9 cellular contexts compared by ENCODE assay signal in genomic region chr17:47224069-47224468, GRCh38. TPM values are rescaled to one million over a fixed set of nuclear protein-coding genes. Genes with fewer than 3 reads are reported as not detected.
DNase-seq lines count a peak whose midpoint lies in the region; ATAC-seq, FAIRE-seq and TF ChIP-seq lines count a peak whose summit lies in the region.
"Not testable (repeated sequence)": the region's sequence is repeated elsewhere in the genome, so short reads cannot be mapped to it uniquely, and the experiment has no call there.
"Had no signal": no experiment of that assay in that cellular context is flagged by ENCODE, and none has a peak within 500 bp of the region (broad histone marks: within the 10 kb centered on the region; RNA-seq: fewer than 3 reads in every experiment).

No MANE protein-coding gene starts in this region.

- not testable (repeated sequence) for TF ChIP-seq RAD21 in IMR-90 (IDR thresholded peaks at IDR 0.05; ENCODE audit: low read length); HepG2 (CRISPR knock-in tag; IDR thresholded peaks at IDR 0.05)

- not testable (repeated sequence) for H3K9me3 ChIP-seq in IMR-90 (ENCODE audit: control insufficient read depth, insufficient read depth, low read length); breast epithelium; gastroesophageal sphincter; HepG2 (ENCODE audit: low read length); sigmoid colon; thoracic aorta; vagina

- H2AFZ ChIP-seq in IMR-90 (replicated peaks; ENCODE audit: low read length, poor library complexity); HepG2 (ENCODE audit: low read length): not testable (repeated sequence)

- dilution Hi-C loops in IMR-90 (cut with HindIII; ENCODE audit: low sequenced_read_pairs, unreplicated experiment): not testable (repeated sequence)

- peak overlapping the region; percentile 96; the same call in 1 of the 2 replicates for H2BK120ac ChIP-seq in IMR-90 (ENCODE audit: low read depth, low read length)

- not testable (repeated sequence) for H4K20me1 ChIP-seq in IMR-90 (ENCODE audit: insufficient read depth, low read length); HepG2 (ENCODE audit: insufficient read depth, low read length)

- H4K91ac ChIP-seq in IMR-90 (ENCODE audit: insufficient read depth, low read depth, low read length): peak overlapping the region; percentile 98; the same call in 1 of the 2 replicates

- POLR2A ChIA-PET in IMR-90 (lab: Charles Lee; ENCODE audit: unreplicated experiment): not testable (repeated sequence)
- POLR2A ChIA-PET in HepG2 (lab: Yijun Ruan, JAX): interaction anchor here (1.0 kb wide), 1 partner anchor 11 kb away, joined by 3 read pairs; no protein-coding TSS in a partner anchor

- DNase-seq in IMR-90; breast epithelium (ENCODE audit: low spot score in 2 of 2); HepG2 (ENCODE audit: low spot score); sigmoid colon; thoracic aorta (ENCODE audit: low spot score); vagina (ENCODE audit: extremely low spot score in 2 of 2): not testable (repeated sequence)

- peak overlapping the region in 1 of 2 experiments; percentile 98; a peak in 1 of 4 replicates for H4K8ac ChIP-seq in IMR-90 (ENCODE audit: low read depth in 2 of 2, low read length in 2 of 2)

- H3K9ac ChIP-seq in IMR-90 (ENCODE audit: low read depth, low read length); HepG2 (ENCODE audit: insufficient read depth, low read depth, low read length): not testable (repeated sequence)

- not testable (repeated sequence) for H2BK5ac ChIP-seq in IMR-90 (ENCODE audit: low read depth, low read length, poor library complexity, severe bottlenecking)

- H2BK20ac ChIP-seq in IMR-90 (ENCODE audit: low read depth, low read length): peak overlapping the region; percentile 94; the same call in 1 of the 2 replicates

- H2AK5ac ChIP-seq in IMR-90 (ENCODE audit: low read depth, low read length): not testable (repeated sequence)

- H3K9me1 ChIP-seq in IMR-90 (ENCODE audit: insufficient read depth, low read length): not testable (repeated sequence)

- in situ Hi-C loops in IMR-90 (cut with MboI; ENCODE audit: low sequenced_read_pairs): loop anchor here (10.0 kb wide), 1 partner anchor 391 kb away; no protein-coding TSS in a partner anchor
- in situ Hi-C loops in HepG2 (cut with HindIII; ENCODE audit: extremely low pct_ligation_motif_present, low pct_unique_long_range_greater_than_20kb): not testable (repeated sequence)

- H3K18ac ChIP-seq in IMR-90 (ENCODE audit: low read depth, low read length): not testable (repeated sequence)

- peak overlapping the region; percentile 91; the same call in 2 of the 3 replicates for H2BK15ac ChIP-seq in IMR-90 (ENCODE audit: low read depth, low read length)

- H3K23ac ChIP-seq in IMR-90 (ENCODE audit: low read depth, low read length): not testable (repeated sequence)

- H3K4me1 ChIP-seq in IMR-90 (ENCODE audit: control insufficient read depth, insufficient read depth, low read length) (peaks cover 17% of the 10 kb centered on the region), gastroesophageal sphincter (peaks cover 0 to 41% (median 16%) of the 10 kb centered on the region in 3 donors), HepG2 (ENCODE audit: insufficient read depth, low read length) (peaks cover 24% of the 10 kb centered on the region), sigmoid colon (peaks cover 0 to 21% (median 17%) of the 10 kb centered on the region in 4 donors), thoracic aorta (ENCODE audit: control insufficient read depth in 1 of 2, low read depth in 2 of 2) (peaks cover 33 to 46% of the 10 kb centered on the region in 2 donors), vagina (peaks cover 31% of the 10 kb centered on the region)
- H3K4me1 ChIP-seq in breast epithelium: not testable (repeated sequence)

- not testable (repeated sequence) for H3K79me2 ChIP-seq in HepG2 (ENCODE audit: insufficient read depth, low read length)

- not testable (repeated sequence) for H3K79me1 ChIP-seq in IMR-90 (ENCODE audit: low read depth in 1 of 2, low read length in 2 of 2)

- intact Hi-C loops in IMR-90 (cut with micrococcal nuclease); breast epithelium (cut with DNase I; ENCODE audit: low total_unique reads); sigmoid colon (cut with DNase I); vagina (cut with DNase I): not testable (repeated sequence)
- intact Hi-C loops in HepG2 (cut with micrococcal nuclease; ENCODE audit: unreplicated experiment): loop anchor here (10.0 kb wide), 1 partner anchor 391 kb away; no protein-coding TSS in a partner anchor

- H4K5ac ChIP-seq in IMR-90 (ENCODE audit: low read depth, low read length): not testable (repeated sequence)

- TF ChIP-seq CTCF in IMR-90 (conservative IDR thresholded peaks at IDR 0.05; ENCODE audit: low read depth, low read length); breast epithelium (IDR thresholded peaks at IDR 0.05); gastroesophageal sphincter (IDR thresholded peaks at IDR 0.05); HepG2 (CRISPR knock-in tag; IDR thresholded peaks at IDR 0.05); sigmoid colon (IDR thresholded peaks at IDR 0.05); thoracic aorta (IDR thresholded peaks at IDR 0.05); vagina (IDR thresholded peaks at IDR 0.05): not testable (repeated sequence)

- CTCF ChIA-PET in IMR-90 (lab: Yijun Ruan, JAX); HepG2 (lab: Yijun Ruan, JAX; ENCODE audit: low intra/inter-chr PET ratio, low total read pairs): not testable (repeated sequence)

- not testable (repeated sequence) for H3K27ac ChIP-seq in IMR-90 (ENCODE audit: insufficient read depth, low read length); HepG2 (ENCODE audit: extremely low read length, insufficient read depth, low read length)
- H3K27ac ChIP-seq in breast epithelium: peak overlapping the region; percentile 77 to 87
- peak overlapping the region in 3 of 4 donors; percentile 72 to 82 (median 79) for H3K27ac ChIP-seq in gastroesophageal sphincter
- H3K27ac ChIP-seq in sigmoid colon: peak overlapping the region in 3 of 4 donors; percentile 63 to 82 (median 77)
- H3K27ac ChIP-seq in thoracic aorta: peak overlapping the region; percentile 91 to 98
- H3K27ac ChIP-seq in vagina: peak overlapping the region; percentile 83

- H3K14ac ChIP-seq in IMR-90 (replicated peaks; ENCODE audit: low read depth, low read length): peak overlapping the region; percentile 81; the same call in 1 of the 2 replicates

- not testable (repeated sequence) for H3K36me3 ChIP-seq in IMR-90 (ENCODE audit: control insufficient read depth, insufficient read depth, low read length); breast epithelium; gastroesophageal sphincter; HepG2 (replicated peaks in 1 of 2; ENCODE audit: control insufficient read depth in 1 of 2, insufficient read depth in 2 of 2, low read length in 2 of 2); sigmoid colon; thoracic aorta; vagina

- H3K4me2 ChIP-seq in IMR-90 (ENCODE audit: low read depth, low read length); HepG2 (ENCODE audit: low read depth, low read length): not testable (repeated sequence)

- TF ChIP-seq POLR2A in IMR-90 (IDR thresholded peaks at IDR 0.05; ENCODE audit: low read depth, low read length); breast epithelium (IDR thresholded peaks at IDR 0.05); gastroesophageal sphincter (IDR thresholded peaks at IDR 0.05); HepG2 (IDR thresholded peaks at IDR 0.05; ENCODE audit: insufficient read depth in 1 of 2, low read depth in 2 of 2, low read length in 2 of 2); sigmoid colon (IDR thresholded peaks at IDR 0.05); vagina (IDR thresholded peaks at IDR 0.05): not testable (repeated sequence)

- FAIRE-seq in HepG2 (lab: Jason Lieb, UNC): not testable (repeated sequence)

- no CpG with 5 or more reads among the region's 2 CpGs for WGBS in IMR-90 (ENCODE audit: extremely low coverage in 2 of 2, insufficient read length in 1 of 2), 2 experiments
- WGBS in gastroesophageal sphincter (ENCODE audit: low coverage in 1 of 2), 2 donors: 84 to 90% methylated on average over 2 of the region's 2 CpGs
- WGBS in HepG2 (ENCODE audit: low lambda C conversion rate): 95% methylated on average over 2 of the region's 2 CpGs
- WGBS in sigmoid colon, 2 donors: 97 to 99% methylated on average over 2 of the region's 2 CpGs

- not testable (repeated sequence) for TF ChIP-seq EP300 in gastroesophageal sphincter (IDR thresholded peaks at IDR 0.05); HepG2 (IDR thresholded peaks at IDR 0.05; ENCODE audit: low read depth in 2 of 2, low read length in 2 of 2); HepG2 (CRISPR knock-in tag; IDR thresholded peaks at IDR 0.05; ENCODE audit: borderline replicate concordance); sigmoid colon (IDR thresholded peaks at IDR 0.05)

- peak overlapping the region; percentile 96; the same call in 1 of the 2 replicates for H3K4ac ChIP-seq in IMR-90 (ENCODE audit: low read depth, low read length)

- not testable (repeated sequence) for H2AK9ac ChIP-seq in IMR-90 (replicated peaks; ENCODE audit: low read depth, low read length, poor library complexity)

- BruUV-seq in IMR-90 (replicated peaks; lab: Mats Ljungman, UMichigan); HepG2 (replicated peaks; lab: Mats Ljungman, UMichigan): not testable (repeated sequence)

- H3K4me3 ChIP-seq in IMR-90 (ENCODE audit: insufficient read depth, low read depth, low read length); breast epithelium; gastroesophageal sphincter; HepG2 (replicated peaks in 1 of 3; ENCODE audit: insufficient read depth in 1 of 3, low read depth in 2 of 3, low read length in 3 of 3); sigmoid colon; thoracic aorta; vagina: not testable (repeated sequence)

- ATAC-seq in IMR-90 (ENCODE audit: low read depth); gastroesophageal sphincter; HepG2; thoracic aorta (ENCODE audit: insufficient number of reproducible peaks, low FRiP score, low read depth): not testable (repeated sequence)

- not testable (repeated sequence) for H3K27me3 ChIP-seq in IMR-90 (ENCODE audit: control insufficient read depth, insufficient read depth, low read length); breast epithelium; gastroesophageal sphincter; sigmoid colon; thoracic aorta (replicated peaks; ENCODE audit: insufficient read depth); vagina
- H3K27me3 ChIP-seq in HepG2 (ENCODE audit: control insufficient read depth in 1 of 2, insufficient read depth in 2 of 2, low read length in 2 of 2): peaks cover 7 to 27% of the 10 kb centered on the region in 2 experiments; a peak in 3 of 5 replicates

- H3K56ac ChIP-seq in IMR-90 (ENCODE audit: extremely low read depth, insufficient read depth, low read length): not testable (repeated sequence)

RNA-seq across cellular contexts. Expression of gene MYL4, which starts 14.9 kb away (rescaled TPM):
- 0.28 TPM in 1 of 2 replicates, not detected in the other for total RNA-seq in IMR-90 (2012; rRNA removed)
- polyA plus RNA-seq in IMR-90 (2012; rRNA removed): 0.20 TPM in 1 of 2 replicates, not detected in the other
- polyA plus RNA-seq in IMR-90 (2012; cell fraction: cytosol; rRNA removed): 0.14 TPM in 1 of 2 replicates, not detected in the other
- polyA plus RNA-seq in IMR-90 (2012; cell fraction: nucleus; rRNA removed; ENCODE audit: low replicate concordance): 0.41 and 0.42 TPM in 2 replicates
- not detected for total RNA-seq in breast epithelium
- total RNA-seq in gastroesophageal sphincter: 1 to 10 TPM in 1 of 4 donors, not detected in 3; 4.8 TPM
- not detected in 2 replicates for total RNA-seq in HepG2 (2016; rRNA removed; fragmentation: Illumina TruSeq; extraction: Trizol)
- total RNA-seq in HepG2 (2016; cell fraction: cytosol; rRNA removed; fragmentation: Illumina TruSeq; extraction: Trizol; ENCODE audit: low read depth): not detected in 2 replicates
- not detected in 2 replicates for total RNA-seq in HepG2 (2016; cell fraction: insoluble cytoplasmic fraction; rRNA removed; fragmentation: Illumina TruSeq; extraction: Trizol)
- total RNA-seq in HepG2 (2016; cell fraction: membrane; rRNA removed; fragmentation: Illumina TruSeq; extraction: Trizol): not detected in 2 replicates
- total RNA-seq in HepG2 (2016; cell fraction: nucleus; rRNA removed; fragmentation: Illumina TruSeq; extraction: Trizol): not detected in 2 replicates
- 0.13 TPM in 1 of 2 replicates, not detected in the other for polyA plus RNA-seq in HepG2 (2011; rRNA removed)
- 0.11 and 0.17 TPM in 2 replicates for polyA plus RNA-seq in HepG2 (2011; cell fraction: cytosol; rRNA removed)
- polyA plus RNA-seq in HepG2 (2011; cell fraction: nucleus; rRNA removed): not detected in 2 replicates
- not detected in 2 replicates for polyA plus RNA-seq in HepG2 (2012)
- not detected in 2 replicates for polyA plus RNA-seq in HepG2 (2016; cell fraction: cytosol; fragmentation: Illumina TruSeq; extraction: Trizol; ENCODE audit: low read depth)
- 0.27 TPM in 1 of 2 replicates, not detected in the other for polyA plus RNA-seq in HepG2 (2016; cell fraction: insoluble cytoplasmic fraction; fragmentation: Illumina TruSeq; extraction: Trizol; ENCODE audit: low read depth)
- not detected in 2 replicates for polyA plus RNA-seq in HepG2 (2016; cell fraction: membrane; fragmentation: Illumina TruSeq; extraction: Trizol; ENCODE audit: low read depth)
- not detected in 2 replicates for polyA plus RNA-seq in HepG2 (2016; cell fraction: nucleus; fragmentation: Illumina TruSeq; extraction: Trizol; ENCODE audit: insufficient read depth, low read depth)
- 0.42 and 1.4 TPM in 2 replicates for polyA minus RNA-seq in HepG2 (2011; rRNA and poly(A)+ RNA removed; ENCODE audit: low replicate concordance)
- polyA minus RNA-seq in HepG2 (2011; cell fraction: cytosol; rRNA and poly(A)+ RNA removed): not detected in 2 replicates
- polyA minus RNA-seq in HepG2 (2011; cell fraction: nucleus; rRNA and poly(A)+ RNA removed): not detected in 2 replicates
- 1 to 10 TPM in 1 of 4 donors, not detected in 3; 1.1 TPM for total RNA-seq in sigmoid colon
- polyA plus RNA-seq in sigmoid colon: 1 to 10 TPM in 1 of 3 donors, under 1 TPM in 1, not detected in 1; 0.31 to 2.8 TPM
- total RNA-seq in thoracic aorta: not detected
- not detected for total RNA-seq in vagina
- total RNA-seq: Caco-2; CD4-positive, alpha-beta T cell had no signal

RNA-seq across cellular contexts. Expression of gene ITGB3, which starts 29.6 kb away (rescaled TPM):
- 14.4 and 17.6 TPM in 2 replicates for total RNA-seq in IMR-90 (2012; rRNA removed)
- 9.0 and 9.8 TPM in 2 replicates for polyA plus RNA-seq in IMR-90 (2012; rRNA removed)
- polyA plus RNA-seq in IMR-90 (2012; cell fraction: cytosol; rRNA removed): 5.7 and 6.6 TPM in 2 replicates
- polyA plus RNA-seq in IMR-90 (2012; cell fraction: nucleus; rRNA removed; ENCODE audit: low replicate concordance): 2.9 and 7.5 TPM in 2 replicates
- 10 to 100 TPM in 2 of 3 donors, 1 to 10 TPM in 1; 3.8 to 29.8 (median 14.6) TPM for total RNA-seq in breast epithelium
- 10 to 100 TPM; 22.1 to 58.7 (median 53.8) TPM for total RNA-seq in gastroesophageal sphincter
- total RNA-seq in HepG2 (2016; rRNA removed; fragmentation: Illumina TruSeq; extraction: Trizol): 0.15 and 0.31 TPM in 2 replicates
- not detected in 2 replicates for total RNA-seq in HepG2 (2016; cell fraction: cytosol; rRNA removed; fragmentation: Illumina TruSeq; extraction: Trizol; ENCODE audit: low read depth)
- 0.31 and 0.37 TPM in 2 replicates for total RNA-seq in HepG2 (2016; cell fraction: insoluble cytoplasmic fraction; rRNA removed; fragmentation: Illumina TruSeq; extraction: Trizol)
- not detected in 2 replicates for total RNA-seq in HepG2 (2016; cell fraction: membrane; rRNA removed; fragmentation: Illumina TruSeq; extraction: Trizol)
- total RNA-seq in HepG2 (2016; cell fraction: nucleus; rRNA removed; fragmentation: Illumina TruSeq; extraction: Trizol): 0.41 and 0.50 TPM in 2 replicates
- 0.09 and 0.10 TPM in 2 replicates for polyA plus RNA-seq in HepG2 (2011; rRNA removed)
- polyA plus RNA-seq in HepG2 (2011; cell fraction: cytosol; rRNA removed): 0.07 and 0.09 TPM in 2 replicates
- polyA plus RNA-seq in HepG2 (2011; cell fraction: nucleus; rRNA removed): 0.14 TPM in 2 replicates
- not detected in 2 replicates for polyA plus RNA-seq in HepG2 (2012)
- polyA plus RNA-seq in HepG2 (2016; cell fraction: cytosol; fragmentation: Illumina TruSeq; extraction: Trizol; ENCODE audit: low read depth): not detected in 2 replicates
- 0.07 TPM in 1 of 2 replicates, not detected in the other for polyA plus RNA-seq in HepG2 (2016; cell fraction: insoluble cytoplasmic fraction; fragmentation: Illumina TruSeq; extraction: Trizol; ENCODE audit: low read depth)
- not detected in 2 replicates for polyA plus RNA-seq in HepG2 (2016; cell fraction: membrane; fragmentation: Illumina TruSeq; extraction: Trizol; ENCODE audit: low read depth)
- polyA plus RNA-seq in HepG2 (2016; cell fraction: nucleus; fragmentation: Illumina TruSeq; extraction: Trizol; ENCODE audit: insufficient read depth, low read depth): 0.15 TPM in 1 of 2 replicates, not detected in the other
- polyA minus RNA-seq in HepG2 (2011; rRNA and poly(A)+ RNA removed; ENCODE audit: low replicate concordance): 0.82 TPM in 1 of 2 replicates, not detected in the other
- polyA minus RNA-seq in HepG2 (2011; cell fraction: cytosol; rRNA and poly(A)+ RNA removed): not detected in 2 replicates
- 0.12 TPM in 1 of 2 replicates, not detected in the other for polyA minus RNA-seq in HepG2 (2011; cell fraction: nucleus; rRNA and poly(A)+ RNA removed)
- 10 to 100 TPM; 28.5 to 62.7 (median 40.1) TPM for total RNA-seq in sigmoid colon
- polyA plus RNA-seq in sigmoid colon: 1 to 10 TPM in 2 of 3 donors, under 1 TPM in 1; 0.69 to 3.4 (median 1.8) TPM
- total RNA-seq in thoracic aorta: 100 to 1,000 TPM in 1 of 2 donors, 10 to 100 TPM in 1; 68.1 to 197 TPM
- 6.1 TPM for total RNA-seq in vagina

RNA-seq across cellular contexts. Expression of gene CDC27, which starts 35.0 kb away (rescaled TPM):
- total RNA-seq in IMR-90 (2012; rRNA removed) (170 and 190 TPM in 2 replicates), breast epithelium (10 to 100 TPM; 63.2 to 73.7 (median 65.0) TPM), gastroesophageal sphincter (10 to 100 TPM; 40.4 to 71.4 (median 56.0) TPM), HepG2 (2016; rRNA removed; fragmentation: Illumina TruSeq; extraction: Trizol) (102 and 162 TPM in 2 replicates), sigmoid colon (10 to 100 TPM; 41.0 to 61.4 (median 56.2) TPM), thoracic aorta (10 to 100 TPM; 66.0 to 69.2 TPM), vagina (91.1 TPM)
- polyA plus RNA-seq in IMR-90 (2012; rRNA removed) (47.7 and 57.9 TPM in 2 replicates), HepG2 (2011; rRNA removed) (55.9 and 80.7 TPM in 2 replicates), sigmoid colon (10 to 100 TPM in 2 of 3 donors, 1 to 10 TPM in 1; 7.2 to 25.9 (median 17.3) TPM)
- 12.3 and 13.8 TPM in 2 replicates for polyA plus RNA-seq in IMR-90 (2012; cell fraction: cytosol; rRNA removed)
- 15.1 and 99.8 TPM in 2 replicates for polyA plus RNA-seq in IMR-90 (2012; cell fraction: nucleus; rRNA removed; ENCODE audit: low replicate concordance)
- 15.6 and 16.5 TPM in 2 replicates for total RNA-seq in HepG2 (2016; cell fraction: cytosol; rRNA removed; fragmentation: Illumina TruSeq; extraction: Trizol; ENCODE audit: low read depth)
- 94.8 and 180 TPM in 2 replicates for total RNA-seq in HepG2 (2016; cell fraction: insoluble cytoplasmic fraction; rRNA removed; fragmentation: Illumina TruSeq; extraction: Trizol)
- total RNA-seq in HepG2 (2016; cell fraction: membrane; rRNA removed; fragmentation: Illumina TruSeq; extraction: Trizol): 45.9 and 57.6 TPM in 2 replicates
- total RNA-seq in HepG2 (2016; cell fraction: nucleus; rRNA removed; fragmentation: Illumina TruSeq; extraction: Trizol): 66.9 and 67.5 TPM in 2 replicates
- polyA plus RNA-seq in HepG2 (2011; cell fraction: cytosol; rRNA removed): 39.5 and 46.1 TPM in 2 replicates
- polyA plus RNA-seq in HepG2 (2011; cell fraction: nucleus; rRNA removed): 54.9 and 64.9 TPM in 2 replicates
- 45.5 and 46.6 TPM in 2 replicates for polyA plus RNA-seq in HepG2 (2012)
- 4.4 and 5.4 TPM in 2 replicates for polyA plus RNA-seq in HepG2 (2016; cell fraction: cytosol; fragmentation: Illumina TruSeq; extraction: Trizol; ENCODE audit: low read depth)
- 124 and 138 TPM in 2 replicates for polyA plus RNA-seq in HepG2 (2016; cell fraction: insoluble cytoplasmic fraction; fragmentation: Illumina TruSeq; extraction: Trizol; ENCODE audit: low read depth)
- polyA plus RNA-seq in HepG2 (2016; cell fraction: membrane; fragmentation: Illumina TruSeq; extraction: Trizol; ENCODE audit: low read depth): 16.5 and 20.8 TPM in 2 replicates
- polyA plus RNA-seq in HepG2 (2016; cell fraction: nucleus; fragmentation: Illumina TruSeq; extraction: Trizol; ENCODE audit: insufficient read depth, low read depth): 88.5 and 91.4 TPM in 2 replicates
- polyA minus RNA-seq in HepG2 (2011; rRNA and poly(A)+ RNA removed; ENCODE audit: low replicate concordance): 105 and 134 TPM in 2 replicates
- polyA minus RNA-seq in HepG2 (2011; cell fraction: cytosol; rRNA and poly(A)+ RNA removed): 70.2 and 86.9 TPM in 2 replicates
- 68.6 and 73.8 TPM in 2 replicates for polyA minus RNA-seq in HepG2 (2011; cell fraction: nucleus; rRNA and poly(A)+ RNA removed)
